Comparison of ENCODE assay signal across 18 cellular contexts in genomic region chr3:73605861-73606260, GRCh38. TPM values are rescaled to one million over a fixed set of nuclear protein-coding genes. Genes with fewer than 3 reads are reported as not detected.
DNase-seq lines count a peak whose midpoint lies in the region; ATAC-seq, FAIRE-seq and TF ChIP-seq lines count a peak whose summit lies in the region.
"Had no signal": no experiment of that assay in that cellular context is flagged by ENCODE, and none has a peak within 500 bp of the region (broad histone marks: within the 10 kb centered on the region; RNA-seq: fewer than 3 reads in every experiment).

No MANE protein-coding gene starts in this region.

- intact Hi-C loops in sciatic nerve (cut with DNase I) (no loop called here), tibial artery (cut with DNase I; ENCODE audit: low total_unique reads) (no loop called here), spleen (cut with DNase I; ENCODE audit: low total_unique reads) (no loop called here)

- no peak overlapping the region for H2AFZ ChIP-seq in astrocyte (ENCODE audit: low read depth, low read length)

- TF ChIP-seq CTCF in astrocyte (IDR thresholded peaks at IDR 0.05; ENCODE audit: insufficient read depth, low read depth, low read length), result no peak
- TF ChIP-seq CTCF in mesothelial cell of epicardium (IDR thresholded peaks at IDR 0.05; ENCODE audit: unreplicated experiment), result no peak
- no peak for TF ChIP-seq CTCF in tibial artery (IDR thresholded peaks at IDR 0.05)
- TF ChIP-seq CTCF in spleen (IDR thresholded peaks at IDR 0.05 in 8 of 11, conservative IDR thresholded peaks at IDR 0.05 in 3 of 11), result no peak

- DNase-seq in astrocyte (ENCODE audit: low read depth) (no peak), mesothelial cell of epicardium (ENCODE audit: low spot score in 2 of 2, unreplicated experiment in 2 of 2) (no peak), sciatic nerve (ENCODE audit: low spot score) (no peak), tibial artery (no peak), spleen (no peak)
- no peak for DNase-seq in effector memory CD4-positive, alpha-beta T cell
- DNase-seq: C1 segment of cervical spinal cord, GF-D8, GOT3, KBM-7, MV-4-11, NCI-H1436, NCI-H2029, NCI-H774 had no signal

- no peak overlapping the region for H3K9ac ChIP-seq in astrocyte (ENCODE audit: low read length)

- H3K27me3 Mint-ChIP-seq in astrocyte (ENCODE audit: low read depth, unreplicated experiment) (no peaks in the 10 kb centered on the region), mesothelial cell of epicardium (ENCODE audit: low read depth) (no peaks in the 10 kb centered on the region)

- no peak overlapping the region for H3K4me3 ChIP-seq in astrocyte (ENCODE audit: insufficient read depth, low read depth, low read length)
- H3K4me3 ChIP-seq in tibial artery, result no peak overlapping the region
- H3K4me3 ChIP-seq in spleen, result no peak overlapping the region
- no peak overlapping the region for H3K4me3 ChIP-seq in effector memory CD4-positive, alpha-beta T cell (ENCODE audit: insufficient read depth, low read depth, low read length, poor library complexity, severe bottlenecking)
- H3K4me3 ChIP-seq: A549 had no signal

- H4K20me1 ChIP-seq in astrocyte (ENCODE audit: insufficient read depth, low read length), result no peaks in the 10 kb centered on the region

- peaks cover 10% of the 10 kb centered on the region for H3K4me1 ChIP-seq in astrocyte (ENCODE audit: insufficient read depth, low read length)
- H3K4me1 ChIP-seq in tibial artery, result peaks cover 0 to 91% (median 40%) of the 10 kb centered on the region in 4 donors
- no peaks in the 10 kb centered on the region for H3K4me1 ChIP-seq in spleen
- H3K4me1 ChIP-seq in effector memory CD4-positive, alpha-beta T cell (ENCODE audit: control insufficient read depth, insufficient read depth, low read length, poor library complexity, severe bottlenecking), result no peaks in the 10 kb centered on the region
- H3K4me1 ChIP-seq: A549 had no signal

- H3K4me1 Mint-ChIP-seq in astrocyte (ENCODE audit: low read depth, unreplicated experiment) (peaks cover 51% of the 10 kb centered on the region), mesothelial cell of epicardium (peaks cover 43% of the 10 kb centered on the region)

- H3K27ac ChIP-seq in astrocyte (ENCODE audit: low read depth, low read length) (no peak overlapping the region), tibial artery (peak overlapping the region; percentile 13 to 23), spleen (no peak overlapping the region)
- H3K27ac ChIP-seq in effector memory CD4-positive, alpha-beta T cell (ENCODE audit: insufficient read depth, low read length, poor library complexity, severe bottlenecking), result no peak overlapping the region
- H3K27ac ChIP-seq: A549 had no signal

- peaks cover 3% of the 10 kb centered on the region for H3K79me2 ChIP-seq in astrocyte (ENCODE audit: insufficient read depth, low read length)

- H3K4me3 Mint-ChIP-seq in astrocyte (ENCODE audit: unreplicated experiment), result no peak overlapping the region
- no peak overlapping the region for H3K4me3 Mint-ChIP-seq in mesothelial cell of epicardium

- H3K9me3 Mint-ChIP-seq in astrocyte (ENCODE audit: unreplicated experiment) (no peaks in the 10 kb centered on the region), mesothelial cell of epicardium (no peaks in the 10 kb centered on the region)

- H3K27me3 ChIP-seq in astrocyte (ENCODE audit: insufficient read depth, low read length) (no peaks in the 10 kb centered on the region), tibial artery (no peaks in the 10 kb centered on the region), spleen (replicated peaks in 1 of 7) (no peaks in the 10 kb centered on the region)
- H3K27me3 ChIP-seq in effector memory CD4-positive, alpha-beta T cell (replicated peaks; ENCODE audit: control insufficient read depth, insufficient read depth, low read length, poor library complexity, severe bottlenecking), result no peaks in the 10 kb centered on the region

- peak overlapping the region; percentile 83 for H3K27ac Mint-ChIP-seq in astrocyte (ENCODE audit: unreplicated experiment)
- peak overlapping the region; percentile 75 for H3K27ac Mint-ChIP-seq in mesothelial cell of epicardium

- FAIRE-seq in astrocyte (lab: Jason Lieb, UNC), result no peak
- FAIRE-seq: A549, GM12892 had no signal

- no peak for TF ChIP-seq POLR2A in spleen (IDR thresholded peaks at IDR 0.05)

- H3K9me3 ChIP-seq in astrocyte (ENCODE audit: insufficient read depth, low read depth, low read length) (no peaks in the 10 kb centered on the region), tibial artery (no peaks in the 10 kb centered on the region), spleen (no peaks in the 10 kb centered on the region)
- no peaks in the 10 kb centered on the region for H3K9me3 ChIP-seq in effector memory CD4-positive, alpha-beta T cell (ENCODE audit: control insufficient read depth, low read length)
- H3K9me3 ChIP-seq: A549 had no signal

- H3K4me2 ChIP-seq in astrocyte (ENCODE audit: low read length), result no peak overlapping the region
- H3K4me2 ChIP-seq: A549 had no signal

- H3K36me3 ChIP-seq in astrocyte (ENCODE audit: insufficient read depth, low read length), result no peaks in the 10 kb centered on the region
- H3K36me3 ChIP-seq in tibial artery, result peaks cover 5 to 10% (median 9%) of the 10 kb centered on the region in 3 donors
- no peaks in the 10 kb centered on the region for H3K36me3 ChIP-seq in spleen
- H3K36me3 ChIP-seq in effector memory CD4-positive, alpha-beta T cell (ENCODE audit: control insufficient read depth, insufficient read depth, low read length), result no peaks in the 10 kb centered on the region

- ATAC-seq in sciatic nerve (peak; percentile 31), HG03097 (IDR thresholded peaks at IDR 0.05; ENCODE audit: low FRiP score, unreplicated experiment) (no peak)
- ATAC-seq: A549, Panc1 had no signal

- H3K36me3 Mint-ChIP-seq in astrocyte (ENCODE audit: low read depth, unreplicated experiment) (peaks cover 9% of the 10 kb centered on the region), mesothelial cell of epicardium (peaks cover 10% of the 10 kb centered on the region)

RNA-seq across cellular contexts. Expression of gene PDZRN3, which starts 18.9 kb away (rescaled TPM):
- 19.8 and 25.2 TPM in 2 replicates for total RNA-seq in astrocyte
- 42.9 to 48.4 TPM (median 43.4 TPM) in 3 replicates for total RNA-seq in mesothelial cell of epicardium
- 37.9 TPM for total RNA-seq in sciatic nerve
- total RNA-seq in spleen, result 1 to 10 TPM; 2.0 to 5.5 (median 4.2) TPM
- polyA plus RNA-seq in spleen, result 1 to 10 TPM; 1.5 to 1.9 (median 1.7) TPM
- polyA plus RNA-seq: A549 had no signal

Comparison
In these comparisons a context has a peak if more than half of its experiments do, and no peak if none do; other contexts are left out.
1. H3K27ac ChIP-seq: peak in tibial artery (2 of 2); none in astrocyte (single experiment), spleen (0 of 8) and effector memory CD4-positive, alpha-beta T cell (single experiment).